ENCODE assay signal across 12 cellular contexts in genomic region chr22:28424427-28425080, GRCh38.
DNase-seq lines count a peak whose midpoint lies in the region; ATAC-seq and TF ChIP-seq lines count a peak whose summit lies in the region.
"Had no signal": no experiment of that assay in that cellular context is flagged by ENCODE, and none has a peak within 500 bp of the region (broad histone marks: within the 10 kb centered on the region; RNA-seq: fewer than 3 reads in every experiment).

No MANE protein-coding gene starts in this region.

- no peak overlapping the region for H3K9ac ChIP-seq in GM23248
- no peak overlapping the region for H3K9ac ChIP-seq in mesenchymal stem cell (ENCODE audit: low read length)

- no peak overlapping the region for H2BK5ac ChIP-seq in mesenchymal stem cell (ENCODE audit: low read depth, low read length, poor library complexity, severe bottlenecking)

- H3K23ac ChIP-seq in mesenchymal stem cell (ENCODE audit: low read length in 2 of 2): no peak overlapping the region

- no peaks in the 10 kb centered on the region; the same call in 1 of the 2 replicates for H4K20me1 ChIP-seq in GM23248 (ENCODE audit: insufficient read depth)

- no peaks in the 10 kb centered on the region for H3K9me2 ChIP-seq in GM23248 (ENCODE audit: insufficient read depth)

- H3K36me3 ChIP-seq in GM23248 (ENCODE audit: low read depth): no peaks in the 10 kb centered on the region
- H3K36me3 ChIP-seq in mesenchymal stem cell (ENCODE audit: control insufficient read depth in 1 of 2, insufficient read depth in 2 of 2, low read depth in 1 of 2, low read length in 2 of 2): no peaks in the 10 kb centered on the region
- H3K36me3 ChIP-seq: prostate gland had no signal

- peak overlapping the region; percentile 36 for H3K4me2 ChIP-seq in GM23248 (ENCODE audit: unreplicated experiment)
- H3K4me2 ChIP-seq in mesenchymal stem cell (ENCODE audit: low read length, poor library complexity, severe bottlenecking): no peak overlapping the region

- H2AFZ ChIP-seq in GM23248 (no peak overlapping the region), mesenchymal stem cell (ENCODE audit: low read depth, low read length) (no peak overlapping the region)

- no peak overlapping the region for H3K4me3 ChIP-seq in GM23248
- no peak overlapping the region for H3K4me3 ChIP-seq in mesenchymal stem cell (ENCODE audit: insufficient read depth in 1 of 2, low read depth in 1 of 2, low read length in 2 of 2)
- H3K4me3 ChIP-seq: prostate gland had no signal

- H3F3A ChIP-seq in GM23248 (ENCODE audit: insufficient read depth): peaks cover 33% of the 10 kb centered on the region

- H3K14ac ChIP-seq in mesenchymal stem cell (ENCODE audit: low read length in 2 of 2): no peak overlapping the region

- no peaks in the 10 kb centered on the region for H3K27me3 ChIP-seq in GM23248 (replicated peaks; ENCODE audit: insufficient read depth)
- H3K27me3 ChIP-seq in mesenchymal stem cell (ENCODE audit: control insufficient read depth in 1 of 2, insufficient read depth in 1 of 2, low read length in 2 of 2): no peaks in the 10 kb centered on the region

- no peak overlapping the region for H4K91ac ChIP-seq in mesenchymal stem cell (ENCODE audit: low read length)

- H3K27ac ChIP-seq in GM23248 (peak overlapping the region; percentile 27), mesenchymal stem cell (ENCODE audit: low read length, poor library complexity, severe bottlenecking) (no peak overlapping the region)
- H3K27ac ChIP-seq: prostate gland had no signal

- no peak overlapping the region for H2BK15ac ChIP-seq in mesenchymal stem cell (ENCODE audit: low read depth, poor library complexity, severe bottlenecking)

- ATAC-seq in SK-N-SH treated with all-trans-retinoic acid at 6 μM for 48 hours (no peak), GM19351 (IDR thresholded peaks at IDR 0.05; ENCODE audit: unreplicated experiment) (no peak)

- H4K8ac ChIP-seq in mesenchymal stem cell (ENCODE audit: low read length): no peak overlapping the region

- in situ Hi-C loops in GM23248 (cut with MboI): no loop called here

- no peak overlapping the region for H2AK5ac ChIP-seq in mesenchymal stem cell (ENCODE audit: low read length, severe bottlenecking)

- H3K18ac ChIP-seq in mesenchymal stem cell (ENCODE audit: low read depth in 1 of 2, low read length in 2 of 2): no peak overlapping the region

- H3K4ac ChIP-seq in mesenchymal stem cell (ENCODE audit: low read depth in 1 of 2, low read length in 2 of 2): no peak overlapping the region

- no peak overlapping the region for H2BK120ac ChIP-seq in mesenchymal stem cell (ENCODE audit: low read depth, low read length)

- 93 to 97% methylated on average over 2 of the region's 2 CpGs for WGBS in GM23248 (ENCODE audit: low coverage in 1 of 2, low lambda C conversion rate in 2 of 2, missing lambda C conversion rate in 2 of 2), 2 experiments
- WGBS in mesenchymal stem cell: 55% methylated on average over 2 of the region's 2 CpGs

- H3K79me1 ChIP-seq in mesenchymal stem cell (replicated peaks; ENCODE audit: low read length, poor library complexity, severe bottlenecking): peaks cover 10% of the 10 kb centered on the region

- peaks cover 45% of the 10 kb centered on the region for H3K4me1 ChIP-seq in GM23248 (ENCODE audit: insufficient read depth)
- no peaks in the 10 kb centered on the region for H3K4me1 ChIP-seq in mesenchymal stem cell (ENCODE audit: control insufficient read depth, insufficient read depth, low read depth, low read length)
- H3K4me1 ChIP-seq: prostate gland had no signal

- peaks cover 60% of the 10 kb centered on the region for H3K79me2 ChIP-seq in GM23248 (ENCODE audit: insufficient read depth)

- DNase-seq in GM23248 (peak; percentile 42), NCI-H1694 treated with DMSO at 0.1 percent for 48 hours (lab: John Stamatoyannopoulos, UW) (peak; percentile 70), mesenchymal stem cell (peak; percentile 87), GDM1 (lab: John Stamatoyannopoulos, UW) (no peak)
- no peak for DNase-seq in stimulated activated CD8-positive, alpha-beta memory T cell treated with anti-CD3 and anti-CD28 coated beads, Interleukin-4, amount 100 ng/mL, for 48 hours
- DNase-seq: activated CD4-positive, CD25-positive, alpha-beta regulatory T cell treated with anti-CD3 and anti-CD28 coated beads, Interleukin-2, amount 50 U/mL, for 72 hours; activated gamma-delta T cell treated with Interleukin-2 at 50 U/mL for 16 hours; hypothalamus; midbrain had no signal

- no peaks in the 10 kb centered on the region for H3K9me3 ChIP-seq in GM23248 (ENCODE audit: low read depth)
- H3K9me3 ChIP-seq in mesenchymal stem cell (ENCODE audit: control insufficient read depth, low read length): no peaks in the 10 kb centered on the region
- H3K9me3 ChIP-seq: prostate gland had no signal

- no peak overlapping the region for H2BK12ac ChIP-seq in mesenchymal stem cell (ENCODE audit: low read length in 2 of 2)

TF ChIP-seq in SK-N-SH treated with all-trans-retinoic acid at 6 μM for 48 hours, 23 proteins besides CTCF, POLR2A, EP300 and RAD21:
- TF ChIP-seq ZNF70 (CRISPR knock-in tag; IDR thresholded peaks at IDR 0.05): peak; percentile 60
- TF ChIP-seq SNAI2 (CRISPR knock-in tag; IDR thresholded peaks at IDR 0.05): no peak

Comparison
In these comparisons a context has a peak if more than half of its experiments do, and no peak if none do; other contexts are left out.
1. DNase-seq: peak in GM23248 (single experiment), NCI-H1694 treated with DMSO at 0.1 percent for 48 hours (single experiment) and mesenchymal stem cell (single experiment); none in stimulated activated CD8-positive, alpha-beta memory T cell treated with anti-CD3 and anti-CD28 coated beads, Interleukin-4, amount 100 ng/mL, for 48 hours (single experiment) and GDM1 (single experiment).